In the genomic region with DNA sequence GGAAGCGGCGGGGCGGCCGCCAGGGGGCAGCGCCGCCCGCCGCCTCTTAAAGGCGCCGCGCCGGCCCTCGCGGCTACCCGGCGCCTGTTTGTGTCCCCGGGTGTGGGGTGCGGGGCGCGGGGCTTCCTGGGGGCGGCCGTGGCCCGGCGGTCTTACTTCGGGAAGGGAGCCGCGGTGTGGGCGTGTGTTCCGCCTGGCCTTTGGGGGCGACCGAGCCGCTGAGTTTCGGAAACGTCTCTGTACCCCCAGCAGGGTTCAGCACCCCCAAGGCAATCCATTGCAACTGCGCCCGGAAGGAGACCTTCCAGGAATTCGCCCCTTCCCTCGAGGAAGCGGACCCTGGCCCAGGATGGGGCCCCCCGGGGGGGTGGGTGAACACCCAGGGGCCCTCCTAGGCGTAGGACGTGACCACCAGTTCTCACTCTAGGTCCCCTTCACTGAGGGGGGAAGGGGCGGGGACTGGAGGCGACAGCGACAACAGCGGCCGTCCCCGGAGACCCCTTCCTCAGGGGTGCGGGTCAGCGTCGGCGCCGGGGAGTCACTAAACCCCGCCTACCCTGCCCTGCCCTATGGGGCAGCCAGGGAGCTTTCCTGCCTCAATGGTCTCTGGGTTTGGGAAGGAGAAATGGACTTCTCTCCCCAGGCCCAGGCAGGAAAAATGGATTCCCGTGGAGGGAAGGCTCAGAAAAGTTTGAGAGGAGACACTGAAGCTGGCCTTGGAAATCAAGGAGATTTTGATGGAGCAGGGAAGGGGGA, we compare ENCODE assay signal across 8 cellular contexts. TPM values are rescaled to one million over a fixed set of nuclear protein-coding genes. Genes with fewer than 3 reads are reported as not detected.
A peak's percentile ranks its signal among the peaks of the same experiment; 100 is the strongest.
DNase-seq lines count a peak whose midpoint lies in the region; ATAC-seq and TF ChIP-seq lines count a peak whose summit lies in the region.

TSS of gene ITPK1 (minus strand) at position 6 of the 756 bp plus-strand sequence. CDS start 762 bp downstream, outside the sequence.

- H3K4me3 ChIP-seq in AG10803 (ENCODE audit: low read length), result peak within 1 kb of the TSS; percentile 77
- peak within 1 kb of the TSS; percentile 65 for H3K4me3 ChIP-seq in NT2/D1 (ENCODE audit: insufficient read length, low read depth)
- H3K4me3 ChIP-seq in neural progenitor cell, result peak within 1 kb of the TSS; percentile 100
- H3K4me3 ChIP-seq in thoracic aorta, result peak within 1 kb of the TSS; percentile 93

- H4K20me1 ChIP-seq in neural progenitor cell (ENCODE audit: low read depth), result peaks cover 23% of the 10 kb centered on the region

- H3K36me3 ChIP-seq in NT2/D1 (ENCODE audit: insufficient read depth, insufficient read length, low read length) (no peaks in the 10 kb centered on the region), neural progenitor cell (no peaks in the 10 kb centered on the region), thoracic aorta (no peaks in the 10 kb centered on the region)

- H3K27ac ChIP-seq in foreskin keratinocyte (peak within 1 kb of the TSS; percentile 78), neural progenitor cell (peak within 1 kb of the TSS; percentile 76), thoracic aorta (peak within 1 kb of the TSS; percentile 92 to 98)

- H3K27me3 ChIP-seq in NT2/D1 (ENCODE audit: insufficient read depth, insufficient read length) (peaks cover 10% of the 10 kb centered on the region), foreskin keratinocyte (no peaks in the 10 kb centered on the region), neural progenitor cell (peaks cover 17% of the 10 kb centered on the region), thoracic aorta (replicated peaks; ENCODE audit: insufficient read depth) (no peaks in the 10 kb centered on the region)

- DNase-seq in AG10803 (ENCODE audit: low read depth) (peak; percentile 58), NT2/D1 (ENCODE audit: low read depth, low spot score) (no peak), foreskin keratinocyte (no peak), neural progenitor cell (ENCODE audit: low spot score) (peak; percentile 92), thoracic aorta (ENCODE audit: low spot score) (no peak)
- peak; percentile 41 for DNase-seq in activated T-helper 9 cell treated with anti-CD3 and anti-CD28 coated beads, Interleukin-2, amount 50 U/mL, for 16 hours (ENCODE audit: low read depth)

- peaks cover 30% of the 10 kb centered on the region for H3K79me2 ChIP-seq in neural progenitor cell (ENCODE audit: low read depth)

- peaks cover 9% of the 10 kb centered on the region for H3K4me1 ChIP-seq in NT2/D1 (ENCODE audit: insufficient read depth, insufficient read length)
- peaks cover 6% of the 10 kb centered on the region for H3K4me1 ChIP-seq in foreskin keratinocyte
- H3K4me1 ChIP-seq in neural progenitor cell, result peaks cover 19% of the 10 kb centered on the region
- peaks cover 15 to 34% of the 10 kb centered on the region in 2 donors for H3K4me1 ChIP-seq in thoracic aorta (ENCODE audit: control insufficient read depth in 1 of 2, low read depth in 2 of 2)

- peak within 1 kb of the TSS; percentile 85 for H3K4me3 Mint-ChIP-seq in neural progenitor cell

- peaks cover 28% of the 10 kb centered on the region for H3F3A ChIP-seq in neural progenitor cell (ENCODE audit: low read depth)

- H3K9ac ChIP-seq in NT2/D1 (ENCODE audit: insufficient read length, low read depth) (peak within 1 kb of the TSS; percentile 81), neural progenitor cell (peak within 1 kb of the TSS; percentile 61)

- peak within 1 kb of the TSS; percentile 99 for H2AFZ ChIP-seq in neural progenitor cell (replicated peaks)

- peak within 1 kb of the TSS; percentile 99 for H3K4me2 ChIP-seq in neural progenitor cell

- no peaks in the 10 kb centered on the region for H3K9me3 Mint-ChIP-seq in neural progenitor cell

- H3K27me3 Mint-ChIP-seq in neural progenitor cell (ENCODE audit: insufficient read depth, low read depth), result peaks cover 6% of the 10 kb centered on the region

- no peaks in the 10 kb centered on the region for H3K9me3 ChIP-seq in NT2/D1 (ENCODE audit: insufficient read depth, low read length)
- no peaks in the 10 kb centered on the region for H3K9me3 ChIP-seq in neural progenitor cell (ENCODE audit: low read depth)
- no peaks in the 10 kb centered on the region for H3K9me3 ChIP-seq in thoracic aorta

- H3K27ac Mint-ChIP-seq in neural progenitor cell, result no peak within 1 kb of the TSS

- no peaks in the 10 kb centered on the region for H3K36me3 Mint-ChIP-seq in neural progenitor cell

- ATAC-seq in GM18861 (IDR thresholded peaks at IDR 0.05; ENCODE audit: unreplicated experiment), result peak; percentile 23
- ATAC-seq in HG03060 (IDR thresholded peaks at IDR 0.05; ENCODE audit: low read depth, unreplicated experiment), result peak; percentile 10
- ATAC-seq in foreskin keratinocyte, result no peak
- peak; percentile 54 for ATAC-seq in thoracic aorta (ENCODE audit: insufficient number of reproducible peaks, low FRiP score, low read depth)

- TF ChIP-seq CTCF in AG10803 (conservative IDR thresholded peaks at IDR 0.05; ENCODE audit: low read length) (no peak; the same call in 1 of the 2 replicates), foreskin keratinocyte (conservative IDR thresholded peaks at IDR 0.05) (peak; percentile 60), neural progenitor cell (IDR thresholded peaks at IDR 0.05) (peak; percentile 48), thoracic aorta (IDR thresholded peaks at IDR 0.05) (peak; percentile 20)

- peaks cover 26% of the 10 kb centered on the region for H3K4me1 Mint-ChIP-seq in neural progenitor cell

RNA-seq across cellular contexts. Expression of gene ITPK1, which starts in this region (rescaled TPM):
- total RNA-seq in foreskin keratinocyte (77.9 and 94.3 TPM in 2 replicates), neural progenitor cell (ENCODE audit: low replicate concordance) (25.8 and 34.6 TPM in 2 replicates), thoracic aorta (10 to 100 TPM; 53.8 to 85.0 TPM)
- 55.4 and 75.3 TPM in 2 replicates for polyA plus RNA-seq in foreskin keratinocyte

Comparison
In these comparisons a context has a peak if more than half of its experiments do, and no peak if none do; other contexts are left out.
1. DNase-seq: peak in AG10803 (single experiment), activated T-helper 9 cell treated with anti-CD3 and anti-CD28 coated beads, Interleukin-2, amount 50 U/mL, for 16 hours (single experiment) and neural progenitor cell (single experiment); none in NT2/D1 (single experiment), foreskin keratinocyte (0 of 2) and thoracic aorta (single experiment).
2. Peak in every context shown above with its lines, with median percentiles within 50 percentile points of each other: H3K4me3 ChIP-seq and H3K27ac ChIP-seq.